Comparison of ENCODE assay signal across 24 cellular contexts in the genomic region with DNA sequence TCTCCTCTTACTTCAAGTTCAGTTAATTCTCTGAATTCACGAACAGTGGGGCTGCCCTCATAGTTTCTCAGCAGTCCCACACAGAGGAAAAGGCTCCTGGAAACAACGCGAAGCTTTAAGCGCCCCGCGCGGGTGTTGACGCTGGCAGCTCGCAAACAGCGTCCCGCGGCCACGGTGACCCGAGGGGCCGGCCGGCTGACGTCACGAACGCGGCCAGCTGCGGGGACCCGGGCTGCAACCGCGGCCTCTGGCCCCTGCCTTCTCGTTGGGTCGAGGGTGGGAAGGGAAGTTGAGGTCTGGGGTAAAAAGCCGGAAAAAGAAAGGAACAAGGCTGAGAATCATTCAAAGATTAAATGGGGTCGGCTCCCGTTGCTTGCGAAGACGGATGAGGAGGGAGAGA. TPM values are rescaled to one million over a fixed set of nuclear protein-coding genes. Genes with fewer than 3 reads are reported as not detected.
DNase-seq lines count a peak whose midpoint lies in the region; ATAC-seq, FAIRE-seq and TF ChIP-seq lines count a peak whose summit lies in the region.
"Had no signal": no experiment of that assay in that cellular context is flagged by ENCODE, and none has a peak within 500 bp of the region (broad histone marks: within the 10 kb centered on the region; RNA-seq: fewer than 3 reads in every experiment).

No MANE protein-coding gene starts in this region.

- no peaks in the 10 kb centered on the region for H3K79me2 ChIP-seq in endothelial cell of umbilical vein (ENCODE audit: control insufficient read depth, insufficient read depth, low read length)

- TF ChIP-seq POLR2A in endothelial cell of umbilical vein (IDR thresholded peaks at IDR 0.05; ENCODE audit: low read depth, low read length) (no peak), H54 (IDR thresholded peaks at IDR 0.05; ENCODE audit: low read depth, low read length) (no peak)

- no peak overlapping the region for H2AFZ ChIP-seq in endothelial cell of umbilical vein (ENCODE audit: low read depth, low read length)

- CTCF ChIA-PET in WTC11 (lab: Charles Lee) = interaction anchor here (0.6 to 1.0 kb wide), 4 partner anchors 8 to 219 kb away, joined by 3 read pairs; no protein-coding TSS in a partner anchor
- CTCF ChIA-PET in endothelial cell of umbilical vein (lab: Charles Lee) = interaction anchor here (1.0 kb wide), 1 partner anchor 219 kb away, joined by 3 read pairs; no protein-coding TSS in a partner anchor

- H3K4me1 Mint-ChIP-seq in WTC11 (peaks cover 67% of the 10 kb centered on the region), nephron progenitor cell (peaks cover 18% of the 10 kb centered on the region)

- H3K9me1 ChIP-seq in endothelial cell of umbilical vein (replicated peaks; ENCODE audit: control insufficient read depth, extremely low read depth, insufficient read depth, low read length) = no peaks in the 10 kb centered on the region

- H3K4me2 ChIP-seq in endothelial cell of umbilical vein (ENCODE audit: insufficient read depth, low read length) = peak overlapping the region; percentile 34

- H3K36me3 Mint-ChIP-seq in WTC11 = no peaks in the 10 kb centered on the region
- no peaks in the 10 kb centered on the region for H3K36me3 Mint-ChIP-seq in nephron progenitor cell (ENCODE audit: low read depth)
- H3K36me3 Mint-ChIP-seq: activated naive CD8-positive, alpha-beta T cell had no signal

- no peaks in the 10 kb centered on the region; the same call in 1 of the 2 replicates for H3K4me1 ChIP-seq in ES-I3 (ENCODE audit: insufficient read depth, low read length)
- H3K4me1 ChIP-seq in endothelial cell of umbilical vein (ENCODE audit: control insufficient read depth, extremely low read depth, insufficient read depth, low read length) = peaks cover 12% of the 10 kb centered on the region
- no peaks in the 10 kb centered on the region for H3K4me1 ChIP-seq in psoas muscle

- intact Hi-C loops in endothelial cell of umbilical vein (cut with micrococcal nuclease) (loop anchor here (1.0 to 5.0 kb wide), 2 partner anchors 7 to 169 kb away; partner anchors contain the start of genes AASS and FEZF1), psoas muscle (cut with DNase I) (no loop called here)

- H3K9me3 ChIP-seq in ES-I3 (ENCODE audit: control insufficient read depth, insufficient read depth, low read length) = no peaks in the 10 kb centered on the region
- no peaks in the 10 kb centered on the region for H3K9me3 ChIP-seq in endothelial cell of umbilical vein (replicated peaks; ENCODE audit: control insufficient read depth, insufficient read depth, low read length)
- no peaks in the 10 kb centered on the region for H3K9me3 ChIP-seq in psoas muscle
- H3K9me3 ChIP-seq: HAP-1, ovary, vagina had no signal

- peak overlapping the region in 1 of 3 experiments; percentile 18 for H3K4me3 ChIP-seq in endothelial cell of umbilical vein (replicated peaks in 1 of 3; ENCODE audit: insufficient read depth in 1 of 3, low read depth in 1 of 3, low read length in 3 of 3)
- H3K4me3 ChIP-seq in psoas muscle = no peak overlapping the region
- H3K4me3 ChIP-seq: HAP-1, ovary, skin epidermis, vagina had no signal

- WGBS in psoas muscle, 3 donors = 18 to 33% (median 27%) methylated on average over 31 of the region's 31 CpGs

- H3K27me3 ChIP-seq in endothelial cell of umbilical vein (ENCODE audit: control insufficient read depth in 2 of 2, insufficient read depth in 2 of 2, low read length in 2 of 2) (peaks cover 84 to 100% of the 10 kb centered on the region in 2 experiments), psoas muscle (ENCODE audit: insufficient read depth in 3 of 3, low read length in 2 of 3) (peaks cover 0 to 100% (median 27%) of the 10 kb centered on the region in 3 donors)
- H3K27me3 ChIP-seq: ovary had no signal

- H3K36me3 ChIP-seq in ES-I3 (ENCODE audit: insufficient read depth, low read length) (no peaks in the 10 kb centered on the region), endothelial cell of umbilical vein (ENCODE audit: control insufficient read depth in 2 of 2, extremely low read depth in 1 of 2, insufficient read depth in 2 of 2, low read length in 2 of 2) (no peaks in the 10 kb centered on the region), psoas muscle (ENCODE audit: insufficient read depth in 1 of 2, low read depth in 1 of 2) (no peaks in the 10 kb centered on the region)
- H3K36me3 ChIP-seq: HAP-1, ovary, vagina had no signal

- ATAC-seq in WTC11 (no peak), psoas muscle (no peak)
- ATAC-seq: activated CD8-positive, alpha-beta T cell treated with anti-CD3 and anti-CD28 coated beads for 36 hours; activated T-cell treated with anti-CD3 and anti-CD28 coated beads, Interleukin-2, amount 50 U/mL, for 72 hours had no signal

- POLR2A ChIA-PET in WTC11 (lab: Charles Lee) (interaction anchor here (0.9 to 2.0 kb wide), 2 partner anchors 127 to 168 kb away, joined by 3 to 6 read pairs; partner anchors contain the start of gene AASS), endothelial cell of umbilical vein (lab: Charles Lee) (no interaction called here)

- H3K9ac ChIP-seq in ES-I3 (ENCODE audit: low read depth, low read length) (peak overlapping the region; percentile 56; the same call in 1 of the 2 replicates), endothelial cell of umbilical vein (replicated peaks; ENCODE audit: extremely low read depth, insufficient read depth, low read length) (no peak overlapping the region)

- in situ Hi-C loops in GM13976 (cut with MboI; ENCODE audit: low sequenced_read_pairs, unreplicated experiment) = no loop called here

- H4K20me1 ChIP-seq in endothelial cell of umbilical vein (replicated peaks; ENCODE audit: control insufficient read depth, extremely low read depth, insufficient read depth, low read length) = no peaks in the 10 kb centered on the region

- peak; percentile 61 for DNase-seq in WTC11 (ENCODE audit: low spot score)
- DNase-seq in endothelial cell of umbilical vein (ENCODE audit: low read depth, low spot score) = no peak
- DNase-seq in nephron progenitor cell = peak; percentile 65
- DNase-seq in psoas muscle = no peak
- no peak for DNase-seq in activated gamma-delta T cell treated with Interleukin-2 at 50 U/mL for 16 hours
- DNase-seq in GM13976 (ENCODE audit: low spot score) = no peak
- DNase-seq in H54 (ENCODE audit: insufficient read length, low spot score) = no peak
- DNase-seq: activated B cell treated with CpG ODN at 0.5 μM for 24 hours; activated CD8-positive, alpha-beta T cell treated with anti-CD3 and anti-CD28 coated beads for 36 hours; activated T-cell treated with anti-CD3 and anti-CD28 coated beads, Interleukin-2, amount 50 U/mL, for 72 hours; CD4-positive, CD25-positive, alpha-beta regulatory T cell; dorsolateral prefrontal cortex; NCI-H1105 treated with DMSO at 0.1 percent for 48 hours; NCI-H526; SHP77; stimulated activated CD4-positive, alpha-beta T cell treated with anti-CD3 and anti-CD28 coated beads, Interleukin-4, amount 100 ng/mL, for 24 hours had no signal

- H3K27me3 Mint-ChIP-seq in WTC11 (ENCODE audit: low read depth) (peaks cover 91% of the 10 kb centered on the region), nephron progenitor cell (ENCODE audit: low read depth, poor library complexity) (peaks cover 100% of the 10 kb centered on the region)

- FAIRE-seq in endothelial cell of umbilical vein (lab: Jason Lieb, UNC) = no peak
- no peak for FAIRE-seq in H54 (lab: Jason Lieb, UNC)

- H3K4me3 Mint-ChIP-seq in WTC11 (peak overlapping the region; percentile 85), nephron progenitor cell (peak overlapping the region; percentile 52)
- H3K4me3 Mint-ChIP-seq: activated B cell treated with CpG ODN at 0.5 μM for 24 hours; activated CD8-positive, alpha-beta T cell treated with anti-CD3 and anti-CD28 coated beads for 36 hours; CD4-positive, CD25-positive, alpha-beta regulatory T cell; T-helper 1 cell treated with Interleukin-12 subunit alpha and Interleukin-12 subunit beta and Interleukin-4 antibody, amounts not matched to agents 30 μg/mL and 1 μg/mL, for 36 hours had no signal

- TF ChIP-seq CTCF in WTC11 (IDR thresholded peaks at IDR 0.05) (no peak), endothelial cell of umbilical vein (IDR thresholded peaks at IDR 0.05; ENCODE audit: extremely low read depth in 1 of 2, insufficient read depth in 1 of 2, low read depth in 1 of 2, low read length in 2 of 2) (no peak), nephron progenitor cell (IDR thresholded peaks at IDR 0.05) (no peak), psoas muscle (IDR thresholded peaks at IDR 0.05) (no peak), GM13976 (IDR thresholded peaks at IDR 0.05; ENCODE audit: borderline replicate concordance, control extremely low read depth, extremely low read depth, insufficient read depth, missing control alignments) (no peak)

- dilution Hi-C loops in endothelial cell of umbilical vein (cut with MboI; ENCODE audit: extremely low pct_ligation_motif_present, low sequenced_read_pairs) = no loop called here

- no peak overlapping the region for H3K27ac ChIP-seq in endothelial cell of umbilical vein (ENCODE audit: insufficient read depth, low read depth, low read length)
- H3K27ac ChIP-seq in psoas muscle = no peak overlapping the region
- H3K27ac ChIP-seq: dorsolateral prefrontal cortex, ovary, skin epidermis, vagina had no signal

- H3K9me3 Mint-ChIP-seq in WTC11 = no peaks in the 10 kb centered on the region
- H3K9me3 Mint-ChIP-seq in nephron progenitor cell = no peaks in the 10 kb centered on the region
- H3K9me3 Mint-ChIP-seq: activated B cell treated with CpG ODN at 0.5 μM for 24 hours had no signal

- H3K27ac Mint-ChIP-seq in WTC11 (no peak overlapping the region; the same call in 1 of the 2 replicates), nephron progenitor cell (no peak overlapping the region)
- H3K27ac Mint-ChIP-seq: activated B cell treated with CpG ODN at 0.5 μM for 24 hours; activated CD8-positive, alpha-beta T cell treated with anti-CD3 and anti-CD28 coated beads for 36 hours; activated naive CD8-positive, alpha-beta T cell; activated T-cell treated with anti-CD3 and anti-CD28 coated beads, Interleukin-2, amount 50 U/mL, for 72 hours; CD4-positive, CD25-positive, alpha-beta regulatory T cell had no signal

- BruUV-seq in endothelial cell of umbilical vein (replicated peaks; lab: Mats Ljungman, UMichigan) = no TSS peak

TF ChIP-seq in WTC11, 78 proteins besides CTCF, POLR2A, EP300 and RAD21 (continues in another document):
- TF ChIP-seq ZNF138 (CRISPR knock-in tag; conservative IDR thresholded peaks at IDR 0.05) = 0 out of 2 replicates have a peak, but pooled peaks have one; percentile 59

RNA-seq across cellular contexts. Expression of gene FEZF1, which starts 7.2 kb away (rescaled TPM):
- 11.1 to 20.0 TPM (median 11.6 TPM) in 3 replicates for total RNA-seq in WTC11 (2021)
- total RNA-seq in endothelial cell of umbilical vein = not detected in 2 replicates
- not detected in 2 replicates for polyA plus RNA-seq in endothelial cell of umbilical vein
- polyA plus RNA-seq in endothelial cell of umbilical vein (2011; cell fraction: cytosol; rRNA removed) = not detected in 2 replicates
- polyA plus RNA-seq in endothelial cell of umbilical vein (2011; cell fraction: nucleus; rRNA removed) = not detected in 2 replicates
- not detected in 2 replicates for polyA plus RNA-seq in endothelial cell of umbilical vein (2012)
- polyA minus RNA-seq in endothelial cell of umbilical vein = not detected in 2 replicates
- polyA minus RNA-seq in endothelial cell of umbilical vein (2011; cell fraction: cytosol; rRNA and poly(A)+ RNA removed) = not detected
- polyA minus RNA-seq in endothelial cell of umbilical vein (2011; cell fraction: nucleus; rRNA and poly(A)+ RNA removed) = not detected in 2 replicates
- total RNA-seq in psoas muscle = under 1 TPM in 1 of 4 donors, not detected in 3; 0.19 TPM
- polyA plus RNA-seq in psoas muscle = not detected
- total RNA-seq: activated B cell treated with CpG ODN at 0.5 μM for 24 hours; activated CD8-positive, alpha-beta T cell treated with anti-CD3 and anti-CD28 coated beads for 36 hours; activated T-cell treated with anti-CD3 and anti-CD28 coated beads, Interleukin-2, amount 50 U/mL, for 72 hours; CD4-positive, CD25-positive, alpha-beta regulatory T cell; mononuclear cell; ovary; vagina had no signal
- polyA plus RNA-seq: CD4-positive, CD25-positive, alpha-beta regulatory T cell; ovary had no signal

Comparison
In these comparisons a context has a peak if more than half of its experiments do, and no peak if none do; other contexts are left out.
1. DNase-seq: peak in WTC11 (single experiment) and nephron progenitor cell (single experiment); none in endothelial cell of umbilical vein (single experiment), psoas muscle (0 of 2), activated gamma-delta T cell treated with Interleukin-2 at 50 U/mL for 16 hours (single experiment), GM13976 (single experiment) and H54 (single experiment).
2. RNA of gene FEZF1, which starts 7.2 kb away (total RNA-seq): 11.1 to 20.0 TPM in WTC11; 0.19 TPM in psoas muscle and not detected in endothelial cell of umbilical vein; every median in the first group is over 10 times any median in the second.